Comparison of ENCODE assay signal across 22 cellular contexts in genomic region chr6:22943331-22943730, GRCh38.
"Had no signal": no experiment of that assay in that cellular context is flagged by ENCODE, and none has a peak within 500 bp of the region (broad histone marks: within the 10 kb centered on the region; RNA-seq: fewer than 3 reads in every experiment).

No MANE protein-coding gene starts in this region.

- ATAC-seq: effector memory CD8-positive, alpha-beta T cell; heart left ventricle; mucosa of descending colon; natural killer cell treated with Interleukin-12 subunit alpha and Interleukin-12 subunit beta and Interleukin-15 and Interleukin-18, amount 100 ng/mL, for 72 hours; pancreas; sciatic nerve; stimulated activated naive B cell treated with anti-CD40 and anti-IgM and Interleukin-4, amounts not matched to agents 10 μg/mL and 1 μg/mL and 100 μg/mL, for 72 hours; stimulated activated naive CD8-positive, alpha-beta T cell treated with anti-CD3 and anti-CD28 coated beads, Interleukin-15, amount 100 ng/mL, for 72 hours had no signal

- H3K36me3 ChIP-seq: heart left ventricle, pancreas, prostate gland, tibial nerve had no signal

- H3K4me1 ChIP-seq: prostate gland, testis had no signal

- H3K36me3 Mint-ChIP-seq: natural killer cell treated with Interleukin-12 subunit alpha and Interleukin-12 subunit beta and Interleukin-15 and Interleukin-18, amount 100 ng/mL, for 72 hours; stimulated activated naive B cell treated with anti-CD40 and anti-IgM and Interleukin-4, amounts not matched to agents 10 μg/mL and 1 μg/mL and 100 μg/mL, for 72 hours had no signal

- H3K27ac ChIP-seq: heart left ventricle, pancreas, prostate gland, skin epidermis, testis, tibial nerve had no signal

- DNase-seq: cortex of kidney; effector memory CD8-positive, alpha-beta T cell; heart left ventricle; hippocampal formation; kidney glomerular epithelial cell; mesendoderm; mucosa of descending colon; occipital lobe; pancreas; stimulated activated CD4-positive, alpha-beta T cell treated with anti-CD3 and anti-CD28 coated beads, Interleukin-2, amount 100 ng/mL, for 24 hours; stimulated activated CD4-positive, alpha-beta T cell treated with anti-CD3 and anti-CD28 coated beads, Interleukin-4, amount 100 ng/mL, for 4 hours; stimulated activated naive B cell treated with anti-CD40 and anti-IgM and Interleukin-4, amounts not matched to agents 10 μg/mL and 1 μg/mL and 100 μg/mL, for 72 hours; stimulated activated naive CD8-positive, alpha-beta T cell treated with anti-CD3 and anti-CD28 coated beads, Interleukin-15, amount 100 ng/mL, for 72 hours; testis had no signal

- H3K4me1 Mint-ChIP-seq: central memory CD8-positive, alpha-beta T cell; stimulated activated naive B cell treated with anti-CD40 and anti-IgM and Interleukin-4, amounts not matched to agents 10 μg/mL and 1 μg/mL and 100 μg/mL, for 72 hours; stimulated activated naive CD8-positive, alpha-beta T cell treated with anti-CD3 and anti-CD28 coated beads, Interleukin-15, amount 100 ng/mL, for 72 hours had no signal

- H3K27ac Mint-ChIP-seq: effector memory CD8-positive, alpha-beta T cell; natural killer cell treated with Interleukin-12 subunit alpha and Interleukin-12 subunit beta and Interleukin-15 and Interleukin-18, amount 100 ng/mL, for 72 hours; stimulated activated naive B cell treated with anti-CD40 and anti-IgM and Interleukin-4, amounts not matched to agents 10 μg/mL and 1 μg/mL and 100 μg/mL, for 72 hours; stimulated activated naive CD8-positive, alpha-beta T cell treated with anti-CD3 and anti-CD28 coated beads, Interleukin-15, amount 100 ng/mL, for 72 hours had no signal

- H3K4me3 Mint-ChIP-seq: central memory CD8-positive, alpha-beta T cell; effector memory CD8-positive, alpha-beta T cell; natural killer cell treated with Interleukin-12 subunit alpha and Interleukin-12 subunit beta and Interleukin-15 and Interleukin-18, amount 100 ng/mL, for 72 hours; stimulated activated naive B cell treated with anti-CD40 and anti-IgM and Interleukin-4, amounts not matched to agents 10 μg/mL and 1 μg/mL and 100 μg/mL, for 72 hours; stimulated activated naive CD8-positive, alpha-beta T cell treated with anti-CD3 and anti-CD28 coated beads, Interleukin-15, amount 100 ng/mL, for 72 hours had no signal

- H3K27me3 Mint-ChIP-seq: central memory CD8-positive, alpha-beta T cell; effector memory CD8-positive, alpha-beta T cell; natural killer cell treated with Interleukin-12 subunit alpha and Interleukin-12 subunit beta and Interleukin-15 and Interleukin-18, amount 100 ng/mL, for 72 hours; stimulated activated naive B cell treated with anti-CD40 and anti-IgM and Interleukin-4, amounts not matched to agents 10 μg/mL and 1 μg/mL and 100 μg/mL, for 72 hours; stimulated activated naive CD8-positive, alpha-beta T cell treated with anti-CD3 and anti-CD28 coated beads, Interleukin-15, amount 100 ng/mL, for 72 hours had no signal

- H3K9me3 ChIP-seq: heart left ventricle, mucosa of descending colon, pancreas, prostate gland, testis, tibial nerve had no signal

- H3K27me3 ChIP-seq: heart left ventricle, pancreas, testis, tibial nerve had no signal

- FAIRE-seq: frontal cortex, islet of Langerhans, pancreas had no signal

- H3K4me3 ChIP-seq: heart left ventricle, mucosa of descending colon, pancreas, prostate gland, skin epidermis, testis, tibial nerve had no signal

- H3K9me3 Mint-ChIP-seq: natural killer cell treated with Interleukin-12 subunit alpha and Interleukin-12 subunit beta and Interleukin-15 and Interleukin-18, amount 100 ng/mL, for 72 hours; stimulated activated naive CD8-positive, alpha-beta T cell treated with anti-CD3 and anti-CD28 coated beads, Interleukin-15, amount 100 ng/mL, for 72 hours had no signal
